ENCODE assay signal across 7 cellular contexts in the genomic region with DNA sequence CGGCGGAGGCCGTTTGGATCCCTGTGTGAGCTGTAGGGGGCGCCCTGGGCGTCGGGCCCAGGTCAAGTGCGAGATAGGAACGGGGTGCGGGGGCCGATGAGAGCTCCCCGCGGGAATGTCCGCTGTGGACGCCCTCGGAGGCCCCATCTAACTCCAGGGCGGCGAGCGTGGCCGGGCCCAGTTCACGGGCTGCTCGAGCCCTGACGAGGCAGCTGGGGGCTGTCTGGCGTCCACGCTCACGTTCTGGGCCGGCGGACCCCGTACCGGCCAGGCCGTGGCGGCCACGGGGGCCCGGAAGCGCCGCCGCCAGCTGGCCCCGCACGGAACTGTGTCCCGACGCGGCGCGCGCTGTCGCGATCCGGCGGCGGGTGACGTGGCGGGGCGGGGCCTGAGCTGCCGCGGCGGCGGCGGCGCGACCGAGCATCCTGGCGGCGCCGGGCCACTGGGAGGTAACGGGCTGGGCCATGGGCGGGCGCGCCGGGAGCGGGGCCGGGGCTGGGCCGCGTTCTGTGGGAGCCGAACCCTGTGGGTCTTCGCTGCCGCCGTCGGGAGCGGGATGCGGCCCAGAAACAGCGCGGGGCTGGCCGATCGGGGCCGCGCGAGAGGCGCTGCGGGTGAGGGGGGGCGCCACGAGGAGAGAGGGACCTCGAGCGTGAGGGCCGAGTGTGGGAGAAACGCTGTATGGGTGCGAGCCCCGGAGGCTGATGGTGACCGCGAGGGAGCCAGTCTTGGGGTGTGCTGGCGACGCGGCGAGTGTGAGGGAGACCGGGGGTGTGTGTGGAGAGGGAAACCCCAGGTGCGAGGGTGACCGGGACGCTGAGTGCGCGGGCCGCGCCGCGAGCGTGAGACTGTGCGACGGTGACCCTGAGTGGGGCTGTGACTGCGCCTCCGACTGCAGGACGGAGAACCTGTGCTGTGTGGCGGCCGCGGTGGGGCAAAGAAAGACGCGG. TPM values are rescaled to one million over a fixed set of nuclear protein-coding genes. Genes with fewer than 3 reads are reported as not detected.
DNase-seq lines count a peak whose midpoint lies in the region; TF ChIP-seq lines count a peak whose summit lies in the region.

A gene (plus strand): TSS at position 399 of the 950 bp plus-strand sequence. CDS start 10,201 bp downstream, outside the sequence.

- TF ChIP-seq CTCF in GM13977 (IDR thresholded peaks at IDR 0.05; ENCODE audit: extremely low read depth, insufficient read depth, missing control alignments) (peak; percentile 89), HFFc6 (IDR thresholded peaks at IDR 0.05) (peak; percentile 92)

- no peaks in the 10 kb centered on the region for H3K9me3 Mint-ChIP-seq in HFFc6

- peaks cover 40% of the 10 kb centered on the region for H3K4me1 Mint-ChIP-seq in HFFc6 (ENCODE audit: low read depth)

- H3K36me3 Mint-ChIP-seq in HFFc6 (ENCODE audit: low read depth), result peaks cover 14% of the 10 kb centered on the region; the same call in 1 of the 2 replicates

- DNase-seq in GM13977 (ENCODE audit: low spot score), result peak; percentile 90
- peak; percentile 69 for DNase-seq in HFFc6
- peak; percentile 91 for DNase-seq in NAMALWA (ENCODE audit: low spot score)
- peak; percentile 58 for DNase-seq in activated CD4-positive, CD25-positive, alpha-beta regulatory T cell treated with anti-CD3 and anti-CD28 coated beads, Interleukin-2, amount 50 U/mL, for 16 hours (ENCODE audit: low read depth, low spot score)
- DNase-seq in cerebellar cortex (ENCODE audit: low spot score), result peak; percentile 49
- DNase-seq in kidney glomerular epithelial cell (lab: John Stamatoyannopoulos, UW), result peak; percentile 29
- DNase-seq in stimulated activated CD4-positive, alpha-beta T cell treated with anti-CD3 and anti-CD28 coated beads, Interleukin-1b, Interleukin-23, amount 100 ng/mL, for 1 hour (ENCODE audit: low read depth in 2 of 2), result peak; percentile 57 to 73

- H3K4me3 Mint-ChIP-seq in HFFc6, result peak within 1 kb of the TSS; percentile 93

- in situ Hi-C loops in GM13977 (cut with MboI; ENCODE audit: low pct_unique_long_range_greater_than_20kb, low sequenced_read_pairs, unreplicated experiment), result loop anchor here (5.0 kb wide), 1 partner anchor 63 kb away; no protein-coding TSS in a partner anchor

- peak within 1 kb of the TSS; percentile 99 for H3K27ac Mint-ChIP-seq in HFFc6

- H3K27me3 Mint-ChIP-seq in HFFc6 (ENCODE audit: insufficient read depth), result peaks cover 5% of the 10 kb centered on the region; the same call in 1 of the 2 replicates

RNA-seq across cellular contexts. Expression of the gene that starts here (rescaled TPM):
- total RNA-seq in HFFc6 (2021; fragmentation: NEBNext Ultra II Directional; extraction: Animal tissue kit (Norgen Biotek cat#: 25700)), result 10 to 100 TPM; 46.1 to 56.6 (median 50.8) TPM

Comparison
In these comparisons a context has a peak if more than half of its experiments do, and no peak if none do; other contexts are left out.
1. Peak in every context shown above with its lines: DNase-seq.
2. DNase-seq: peak in every context shown above with its lines; median percentile 91 in NAMALWA; 90 in GM13977; 69 in HFFc6; 65 in stimulated activated CD4-positive, alpha-beta T cell treated with anti-CD3 and anti-CD28 coated beads, Interleukin-1b, Interleukin-23, amount 100 ng/mL, for 1 hour; 58 in activated CD4-positive, CD25-positive, alpha-beta regulatory T cell treated with anti-CD3 and anti-CD28 coated beads, Interleukin-2, amount 50 U/mL, for 16 hours; 49 in cerebellar cortex; 29 in kidney glomerular epithelial cell.